In genomic region chr1:201565771-201566528, GRCh38 we compare ENCODE assay signal across 19 cellular contexts. TPM values are rescaled to one million over a fixed set of nuclear protein-coding genes. Genes with fewer than 3 reads are reported as not detected.
DNase-seq lines count a peak whose midpoint lies in the region; ATAC-seq, FAIRE-seq and TF ChIP-seq lines count a peak whose summit lies in the region.
"Had no signal": no experiment of that assay in that cellular context is flagged by ENCODE, and none has a peak within 500 bp of the region (broad histone marks: within the 10 kb centered on the region; RNA-seq: fewer than 3 reads in every experiment).

No MANE protein-coding gene starts in this region.

- no peaks in the 10 kb centered on the region for H3K36me3 ChIP-seq in HEK293 (ENCODE audit: control insufficient read depth in 2 of 2, insufficient read depth in 1 of 2, low read length in 2 of 2)
- H3K36me3 ChIP-seq in astrocyte (ENCODE audit: insufficient read depth, low read length) = no peaks in the 10 kb centered on the region
- H3K36me3 ChIP-seq in lower lobe of right lung = no peaks in the 10 kb centered on the region
- no peaks in the 10 kb centered on the region for H3K36me3 ChIP-seq in subcutaneous abdominal adipose tissue (ENCODE audit: control insufficient read depth in 5 of 5, insufficient read depth in 5 of 5, low read length in 5 of 5)
- H3K36me3 ChIP-seq: neutrophil had no signal

- ATAC-seq in lower lobe of right lung (no peak), HG02678 (IDR thresholded peaks at IDR 0.05; ENCODE audit: unreplicated experiment) (no peak), HG03097 (IDR thresholded peaks at IDR 0.05; ENCODE audit: low FRiP score, unreplicated experiment) (no peak)
- ATAC-seq: activated T-cell treated with anti-CD3 and anti-CD28 coated beads, Interleukin-2, amount 50 U/mL, for 4 hours had no signal

- H3K9ac ChIP-seq in astrocyte (ENCODE audit: low read length) (peak overlapping the region; percentile 14), subcutaneous abdominal adipose tissue (ENCODE audit: low read length in 5 of 5) (peak overlapping the region in 1 of 5 donors; percentile 34)

- POLR2A ChIA-PET in HEK293 (lab: Yijun Ruan, JAX) = no interaction called here

- peak overlapping the region; percentile 74 for H3K4me2 ChIP-seq in astrocyte (ENCODE audit: low read length)

- H3K36me3 Mint-ChIP-seq in astrocyte (ENCODE audit: low read depth, unreplicated experiment) = peaks cover 5% of the 10 kb centered on the region
- H3K36me3 Mint-ChIP-seq: CD4-positive, CD25-positive, alpha-beta regulatory T cell; memory B cell; type B pancreatic cell had no signal

- peak overlapping the region; percentile 68 for H3K4me3 Mint-ChIP-seq in astrocyte (ENCODE audit: unreplicated experiment)
- H3K4me3 Mint-ChIP-seq: activated T-cell treated with anti-CD3 and anti-CD28 coated beads, Interleukin-2, amount 50 U/mL, for 4 hours; CD4-positive, CD25-positive, alpha-beta regulatory T cell; memory B cell; type B pancreatic cell had no signal

- H3K4me3 ChIP-seq in HEK293 (ENCODE audit: low read depth, low read length) (no peak overlapping the region), astrocyte (ENCODE audit: insufficient read depth, low read depth, low read length) (no peak overlapping the region), lower lobe of right lung (no peak overlapping the region), subcutaneous abdominal adipose tissue (ENCODE audit: low read depth in 1 of 5, low read length in 5 of 5) (no peak overlapping the region)

- H3K27me3 ChIP-seq in astrocyte (ENCODE audit: insufficient read depth, low read length) = no peaks in the 10 kb centered on the region
- no peaks in the 10 kb centered on the region for H3K27me3 ChIP-seq in lower lobe of right lung (ENCODE audit: low read depth)
- peaks cover 0 to 2% (median 0%) of the 10 kb centered on the region in 5 donors for H3K27me3 ChIP-seq in subcutaneous abdominal adipose tissue (ENCODE audit: control insufficient read depth in 5 of 5, insufficient read depth in 4 of 5, low read length in 5 of 5)
- H3K27me3 ChIP-seq: neutrophil had no signal

- H4K20me1 ChIP-seq in astrocyte (ENCODE audit: insufficient read depth, low read length) = peaks cover 35% of the 10 kb centered on the region

- no peak overlapping the region for H3K27ac ChIP-seq in HEK293 (ENCODE audit: extremely low read depth, low read depth, low read length)
- no peak overlapping the region for H3K27ac ChIP-seq in astrocyte (ENCODE audit: low read depth, low read length)
- H3K27ac ChIP-seq in lower lobe of right lung = no peak overlapping the region
- peak overlapping the region; percentile 54 for H3K27ac ChIP-seq in subcutaneous abdominal adipose tissue (ENCODE audit: low read depth, low read length)
- H3K27ac ChIP-seq: neutrophil had no signal

- H3K9me3 ChIP-seq in HEK293 (ENCODE audit: control insufficient read depth, insufficient read depth, low read depth, low read length) (no peaks in the 10 kb centered on the region), astrocyte (ENCODE audit: insufficient read depth, low read depth, low read length) (no peaks in the 10 kb centered on the region), lower lobe of right lung (no peaks in the 10 kb centered on the region), subcutaneous abdominal adipose tissue (ENCODE audit: control insufficient read depth in 5 of 5, low read length in 5 of 5) (no peaks in the 10 kb centered on the region)
- H3K9me3 ChIP-seq: neutrophil had no signal

- CTCF ChIA-PET in HEK293 (lab: Yijun Ruan, JAX) = interaction anchor here (0.6 to 1.0 kb wide), 3 partner anchors 8 to 1023 kb away, joined by 3 to 9 read pairs (median 4); no protein-coding TSS in a partner anchor

- no peak overlapping the region for H3K27ac Mint-ChIP-seq in astrocyte (ENCODE audit: unreplicated experiment)
- H3K27ac Mint-ChIP-seq: CD4-positive, CD25-positive, alpha-beta regulatory T cell; memory B cell; type B pancreatic cell had no signal

- intact Hi-C loops in lower lobe of right lung (cut with DNase I) = loop anchor here (10.0 kb wide), 1 partner anchor 139 kb away; no protein-coding TSS in a partner anchor

- H3K4me1 ChIP-seq in HEK293 (ENCODE audit: control insufficient read depth, insufficient read depth, low read length) (no peaks in the 10 kb centered on the region), astrocyte (ENCODE audit: insufficient read depth, low read length) (peaks cover 44% of the 10 kb centered on the region), lower lobe of right lung (peaks cover 66% of the 10 kb centered on the region), subcutaneous abdominal adipose tissue (ENCODE audit: control insufficient read depth in 5 of 5, insufficient read depth in 5 of 5, low read length in 5 of 5) (peaks cover 4 to 97% (median 54%) of the 10 kb centered on the region in 5 donors)

- no peaks in the 10 kb centered on the region for H3K9me3 Mint-ChIP-seq in astrocyte (ENCODE audit: unreplicated experiment)
- H3K9me3 Mint-ChIP-seq: activated T-cell treated with anti-CD3 and anti-CD28 coated beads, Interleukin-2, amount 50 U/mL, for 4 hours; CD4-positive, CD25-positive, alpha-beta regulatory T cell; memory B cell; type B pancreatic cell had no signal

- no peak for FAIRE-seq in astrocyte (lab: Jason Lieb, UNC)
- FAIRE-seq: endometrium, TTC549 had no signal

- DNase-seq in astrocyte (ENCODE audit: low read depth) (no peak), lower lobe of right lung (peak; percentile 14), NCI-H2171 (lab: John Stamatoyannopoulos, UW) (no peak)
- no peak for DNase-seq in activated CD4-positive, alpha-beta T cell treated with anti-CD3 and anti-CD28 coated beads, Interleukin-2, amount 50 U/mL, for 48 hours
- DNase-seq: activated T-cell treated with anti-CD3 and anti-CD28 coated beads, Interleukin-2, amount 50 U/mL, for 4 hours; CD4-positive, CD25-positive, alpha-beta regulatory T cell; DND-41; NCI-H2107; NCI-H748 treated with DMSO at 0.1 percent for 48 hours; stimulated activated CD4-positive, alpha-beta T cell treated with anti-CD3 and anti-CD28 coated beads, Interleukin-4, amount 100 ng/mL, for 4 hours had no signal

- H3K79me2 ChIP-seq in astrocyte (ENCODE audit: insufficient read depth, low read length) = peaks cover 85% of the 10 kb centered on the region

- H3K27me3 Mint-ChIP-seq in astrocyte (ENCODE audit: low read depth, unreplicated experiment) = no peaks in the 10 kb centered on the region
- H3K27me3 Mint-ChIP-seq: CD4-positive, CD25-positive, alpha-beta regulatory T cell; memory B cell; type B pancreatic cell had no signal

- peaks cover 22% of the 10 kb centered on the region for H3K4me1 Mint-ChIP-seq in astrocyte (ENCODE audit: low read depth, unreplicated experiment)
- H3K4me1 Mint-ChIP-seq: CD4-positive, CD25-positive, alpha-beta regulatory T cell; memory B cell had no signal

- no peak for TF ChIP-seq CTCF in HEK293 (tag by site-specific recombination; IDR thresholded peaks at IDR 0.05)
- no peak for TF ChIP-seq CTCF in astrocyte (IDR thresholded peaks at IDR 0.05; ENCODE audit: insufficient read depth, low read depth, low read length)
- no peak for TF ChIP-seq CTCF in lower lobe of right lung (IDR thresholded peaks at IDR 0.05)

- no peak overlapping the region for H2AFZ ChIP-seq in astrocyte (ENCODE audit: low read depth, low read length)

TF ChIP-seq in HEK293, 187 proteins besides CTCF, POLR2A, EP300 and RAD21:
- no peak for TF ChIP-seq WT1 (tag by site-specific recombination; IDR thresholded peaks at IDR 0.05)
- no peak for TF ChIP-seq AEBP2 (tag by site-specific recombination; IDR thresholded peaks at IDR 0.05; ENCODE audit: borderline replicate concordance)
- peak; percentile 10; the same call in 1 of the 2 replicates for TF ChIP-seq ZNF341 (tag by site-specific recombination; IDR thresholded peaks at IDR 0.05; ENCODE audit: low read depth)
TF ChIP-seq in HEK293: peak in this region for 1.

RNA-seq across cellular contexts. Expression of gene NAV1, which starts 27.0 kb away (rescaled TPM):
- total RNA-seq in astrocyte = 79.7 and 85.2 TPM in 2 replicates
- total RNA-seq in lower lobe of right lung = 24.5 TPM

RNA-seq across cellular contexts. Expression of gene CSRP1, which starts 59.0 kb away (rescaled TPM):
- total RNA-seq in astrocyte (289 and 317 TPM in 2 replicates), lower lobe of right lung (185 TPM)
